Comparison of ENCODE assay signal across 24 cellular contexts in the genomic region with DNA sequence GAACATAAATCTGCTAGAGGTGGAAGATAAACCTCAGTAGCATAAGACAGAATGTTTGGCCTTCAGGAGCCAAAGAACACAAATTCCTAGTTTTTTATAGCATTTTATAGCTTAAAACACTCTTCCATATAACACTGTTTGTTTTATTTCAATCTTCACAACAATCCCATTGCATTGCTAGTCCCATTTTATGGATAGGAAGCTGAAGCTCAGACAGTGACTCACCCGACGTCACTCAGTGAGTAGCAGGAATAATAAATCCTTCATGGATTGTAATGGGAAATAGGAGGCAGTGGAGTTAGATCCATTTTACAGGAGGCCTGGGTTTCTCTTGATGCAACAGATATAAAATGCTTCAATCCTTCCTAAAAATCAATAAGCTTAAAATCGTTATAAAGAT.
DNase-seq lines count a peak whose midpoint lies in the region; ATAC-seq, FAIRE-seq and TF ChIP-seq lines count a peak whose summit lies in the region.
"Had no signal": no experiment of that assay in that cellular context is flagged by ENCODE, and none has a peak within 500 bp of the region (broad histone marks: within the 10 kb centered on the region; RNA-seq: fewer than 3 reads in every experiment).

No MANE protein-coding gene starts in this region.

- no peaks in the 10 kb centered on the region for H3K27me3 Mint-ChIP-seq in astrocyte (ENCODE audit: low read depth, unreplicated experiment)
- H3K27me3 Mint-ChIP-seq: CD4-positive, alpha-beta T cell had no signal

- H4K20me1 ChIP-seq in astrocyte (ENCODE audit: insufficient read depth, low read length) = no peaks in the 10 kb centered on the region
- H4K20me1 ChIP-seq: BLaER1 treated with 17β-estradiol and CSF1 and Interleukin-3, amounts not matched to agents 10 nM and 100 nM had no signal

- WGBS in mesodermal cell (ENCODE audit: insufficient coverage in 2 of 2), 2 experiments = no CpG with 5 or more reads among the region's 3 CpGs

- no peak overlapping the region for H2AFZ ChIP-seq in astrocyte (ENCODE audit: low read depth, low read length)
- H2AFZ ChIP-seq: GM23248 had no signal

- H3K4me1 ChIP-seq in astrocyte (ENCODE audit: insufficient read depth, low read length) = peaks cover 7% of the 10 kb centered on the region
- H3K4me1 ChIP-seq in mesodermal cell (ENCODE audit: control insufficient read depth, insufficient read depth, low read length, poor library complexity, severe bottlenecking) = peaks cover 31% of the 10 kb centered on the region
- H3K4me1 ChIP-seq: A549; BE2C; BLaER1 treated with 17β-estradiol and CSF1 and Interleukin-3, amounts not matched to agents 10 nM and 100 nM had no signal

- TF ChIP-seq CTCF in astrocyte (IDR thresholded peaks at IDR 0.05; ENCODE audit: insufficient read depth, low read depth, low read length) = no peak

- H3K27ac ChIP-seq in astrocyte (ENCODE audit: low read depth, low read length) = no peak overlapping the region
- H3K27ac ChIP-seq in mesodermal cell (ENCODE audit: low read depth, low read length, severe bottlenecking) = peak overlapping the region; percentile 36
- H3K27ac ChIP-seq: A549; BLaER1 treated with 17β-estradiol and CSF1 and Interleukin-3, amounts not matched to agents 10 nM and 100 nM; GM23248 had no signal

- no peaks in the 10 kb centered on the region for H3K27me3 ChIP-seq in astrocyte (ENCODE audit: insufficient read depth, low read length)
- H3K27me3 ChIP-seq: BE2C; BLaER1 treated with 17β-estradiol and CSF1 and Interleukin-3, amounts not matched to agents 10 nM and 100 nM had no signal

- no peak overlapping the region for H3K27ac Mint-ChIP-seq in astrocyte (ENCODE audit: unreplicated experiment)
- H3K27ac Mint-ChIP-seq: CD14-positive monocyte; CD4-positive, alpha-beta T cell had no signal

- H3K9me3 Mint-ChIP-seq in astrocyte (ENCODE audit: unreplicated experiment) = peaks cover 6% of the 10 kb centered on the region

- FAIRE-seq in astrocyte (lab: Jason Lieb, UNC) = no peak
- FAIRE-seq: A549, D721Med, GM12892, H1 had no signal

- H3K4me1 Mint-ChIP-seq in astrocyte (ENCODE audit: low read depth, unreplicated experiment) = peaks cover 25% of the 10 kb centered on the region
- H3K4me1 Mint-ChIP-seq: CD14-positive monocyte; CD8-positive, alpha-beta memory T cell had no signal

- no peak overlapping the region for H3K4me3 Mint-ChIP-seq in astrocyte (ENCODE audit: unreplicated experiment)
- H3K4me3 Mint-ChIP-seq: CD14-positive monocyte; CD4-positive, alpha-beta T cell; CD8-positive, alpha-beta memory T cell had no signal

- no peaks in the 10 kb centered on the region for H3K36me3 ChIP-seq in astrocyte (ENCODE audit: insufficient read depth, low read length)
- H3K36me3 ChIP-seq in mesodermal cell (ENCODE audit: control insufficient read depth, insufficient read depth, low read length) = no peaks in the 10 kb centered on the region
- H3K36me3 ChIP-seq: BE2C; BLaER1 treated with 17β-estradiol and CSF1 and Interleukin-3, amounts not matched to agents 10 nM and 100 nM had no signal

- no peaks in the 10 kb centered on the region for H3K9me3 ChIP-seq in astrocyte (ENCODE audit: insufficient read depth, low read depth, low read length)
- H3K9me3 ChIP-seq in mesodermal cell (ENCODE audit: control insufficient read depth, low read length) = no peaks in the 10 kb centered on the region
- H3K9me3 ChIP-seq: A549, BE2C had no signal

- H3K79me2 ChIP-seq in astrocyte (ENCODE audit: insufficient read depth, low read length) = no peaks in the 10 kb centered on the region

- ATAC-seq in GM21526 (IDR thresholded peaks at IDR 0.05; ENCODE audit: low FRiP score, unreplicated experiment) (no peak), SK-N-SH treated with all-trans-retinoic acid at 6 μM for 48 hours (no peak)
- ATAC-seq: A549 had no signal

- DNase-seq in HT1080 (ENCODE audit: low read depth) = peak; percentile 17
- DNase-seq in astrocyte (ENCODE audit: low read depth) = no peak
- DNase-seq in mesenteric fat pad (ENCODE audit: low spot score) = no peak
- DNase-seq: 8988T; ACHN; AML-193; BE2C; CD4-positive, alpha-beta T cell; CD8-positive, alpha-beta memory T cell; DMS 273 treated with DMSO at 0.1 percent for 48 hours; DMS79; GF-D8; GM23248; H7; HCEC 1CT had no signal

- peak overlapping the region; percentile 9 for H3K9ac ChIP-seq in astrocyte (ENCODE audit: low read length)
- H3K9ac ChIP-seq: BLaER1 treated with 17β-estradiol and CSF1 and Interleukin-3, amounts not matched to agents 10 nM and 100 nM; GM23248 had no signal

- peak overlapping the region; percentile 33 for H3K4me2 ChIP-seq in astrocyte (ENCODE audit: low read length)
- H3K4me2 ChIP-seq: A549; BLaER1 treated with 17β-estradiol and CSF1 and Interleukin-3, amounts not matched to agents 10 nM and 100 nM had no signal

- H3K36me3 Mint-ChIP-seq in astrocyte (ENCODE audit: low read depth, unreplicated experiment) = no peaks in the 10 kb centered on the region
- H3K36me3 Mint-ChIP-seq: CD14-positive monocyte had no signal

- H3K4me3 ChIP-seq in astrocyte (ENCODE audit: insufficient read depth, low read depth, low read length) (no peak overlapping the region), mesodermal cell (ENCODE audit: extremely low read depth, insufficient read depth, low read length, poor library complexity, severe bottlenecking) (no peak overlapping the region)
- H3K4me3 ChIP-seq: A549; BLaER1 treated with 17β-estradiol and CSF1 and Interleukin-3, amounts not matched to agents 10 nM and 100 nM; GM23248 had no signal

TF ChIP-seq in SK-N-SH treated with all-trans-retinoic acid at 6 μM for 48 hours, 23 proteins besides CTCF, POLR2A, EP300 and RAD21 (continues in another document):
- TF ChIP-seq ZFP3 (CRISPR knock-in tag; IDR thresholded peaks at IDR 0.05) (no peak), CSDC2 (CRISPR knock-in tag; IDR thresholded peaks at IDR 0.05) (no peak), ZNF8 (CRISPR knock-in tag; IDR thresholded peaks at IDR 0.05) (no peak), ZFP30 (CRISPR knock-in tag; IDR thresholded peaks at IDR 0.05) (no peak), TSHZ2 (CRISPR knock-in tag; IDR thresholded peaks at IDR 0.05) (no peak), PPARA (CRISPR knock-in tag; IDR thresholded peaks at IDR 0.05; ENCODE audit: borderline replicate concordance) (no peak), RARB (CRISPR knock-in tag; IDR thresholded peaks at IDR 0.05) (no peak), TCF4 (CRISPR knock-in tag; IDR thresholded peaks at IDR 0.05; ENCODE audit: borderline replicate concordance) (no peak), BACH2 (CRISPR knock-in tag; IDR thresholded peaks at IDR 0.05; ENCODE audit: borderline replicate concordance) (no peak), GLIS3 (CRISPR knock-in tag; IDR thresholded peaks at IDR 0.05) (no peak), ARNTL (CRISPR knock-in tag; IDR thresholded peaks at IDR 0.05; ENCODE audit: borderline replicate concordance, low read depth) (no peak), ZNF70 (CRISPR knock-in tag; IDR thresholded peaks at IDR 0.05) (no peak)
- TF ChIP-seq, protein P1, sequence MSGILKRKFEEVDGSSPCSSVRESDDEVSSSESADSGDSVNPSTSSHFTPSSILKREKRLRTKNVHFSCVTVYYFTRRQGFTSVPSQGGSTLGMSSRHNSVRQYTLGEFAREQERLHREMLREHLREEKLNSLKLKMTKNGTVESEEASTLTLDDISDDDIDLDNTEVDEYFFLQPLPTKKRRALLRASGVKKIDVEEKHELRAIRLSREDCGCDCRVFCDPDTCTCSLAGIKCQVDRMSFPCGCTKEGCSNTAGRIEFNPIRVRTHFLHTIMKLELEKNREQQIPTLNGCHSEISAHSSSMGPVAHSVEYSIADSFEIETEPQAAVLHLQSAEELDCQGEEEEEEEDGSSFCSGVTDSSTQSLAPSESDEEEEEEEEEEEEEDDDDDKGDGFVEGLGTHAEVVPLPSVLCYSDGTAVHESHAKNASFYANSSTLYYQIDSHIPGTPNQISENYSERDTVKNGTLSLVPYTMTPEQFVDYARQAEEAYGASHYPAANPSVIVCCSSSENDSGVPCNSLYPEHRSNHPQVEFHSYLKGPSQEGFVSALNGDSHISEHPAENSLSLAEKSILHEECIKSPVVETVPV (CRISPR knock-in tag; IDR thresholded peaks at IDR 0.05) = no peak
